In the genomic region with DNA sequence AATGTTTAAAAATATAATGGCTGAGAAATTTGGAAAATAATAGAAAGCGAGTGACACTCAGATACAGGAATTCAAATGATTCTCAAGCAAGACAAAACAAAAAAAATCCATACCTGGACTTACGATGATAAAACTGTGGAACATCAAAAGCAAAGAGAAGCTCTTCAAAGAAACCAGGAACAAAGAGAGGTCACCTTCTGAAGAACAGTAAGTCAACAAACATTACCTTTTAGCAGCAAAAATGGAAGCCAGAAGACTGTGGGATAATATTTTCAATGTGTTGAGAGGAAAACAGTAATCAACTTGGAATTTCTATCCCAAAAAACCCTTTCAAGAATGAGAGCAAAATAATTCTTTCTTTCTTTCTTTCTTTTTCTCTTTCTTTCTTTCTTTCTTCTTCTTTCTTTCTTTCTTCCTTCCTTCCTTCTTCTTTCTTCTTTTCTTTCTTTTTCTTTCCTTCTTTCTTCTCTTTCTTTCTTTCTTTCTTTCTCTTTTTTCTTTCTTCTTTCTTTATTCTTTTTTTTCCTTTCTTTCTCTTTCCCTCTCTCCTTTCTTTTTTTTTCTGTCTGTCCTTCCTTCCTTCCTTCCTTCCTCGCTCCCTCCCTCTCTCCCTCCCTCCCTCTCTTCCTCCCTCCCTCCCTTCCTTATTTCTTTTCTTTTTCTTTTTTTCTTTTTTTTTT, we compare ENCODE assay signal across 38 cellular contexts. TPM values are rescaled to one million over a fixed set of nuclear protein-coding genes. Genes with fewer than 3 reads are reported as not detected.
"Had no signal": no experiment of that assay in that cellular context is flagged by ENCODE, and none has a peak within 500 bp of the region (broad histone marks: within the 10 kb centered on the region; RNA-seq: fewer than 3 reads in every experiment).

No MANE protein-coding gene starts in this region.

- FAIRE-seq: TTC549 had no signal

- H3K27me3 ChIP-seq: ascending aorta, body of pancreas, breast epithelium, SJCRH30 had no signal

- ATAC-seq: activated CD4-positive, alpha-beta T cell treated with anti-CD3 and anti-CD28 coated beads for 36 hours; activated CD4-positive, CD25-positive, alpha-beta regulatory T cell treated with anti-CD3 and anti-CD28 coated beads, Interleukin-2, amount 50 U/mL, for 24 hours; activated CD8-positive, alpha-beta T cell treated with anti-CD3 and anti-CD28 coated beads, Interleukin-2, amount 10 ng/mL, durations not matched to agents 7 days and 5 days; body of pancreas; Panc1 had no signal

- DNase-seq: activated CD4-positive, alpha-beta T cell treated with anti-CD3 and anti-CD28 coated beads for 36 hours; activated CD4-positive, alpha-beta T cell treated with anti-CD3 and anti-CD28 coated beads, Interleukin-2, amount 10 ng/mL, durations not matched to agents 7 days and 5 days; activated CD4-positive, alpha-beta T cell treated with anti-CD3 and anti-CD28 coated beads, Interleukin-2, amount 50 U/mL, for 48 hours; activated CD8-positive, alpha-beta T cell treated with anti-CD3 and anti-CD28 coated beads, Interleukin-2, amount 10 ng/mL, durations not matched to agents 7 days and 5 days; activated gamma-delta T cell; activated naive CD4-positive, alpha-beta T cell treated with Interleukin-2 at 50 U/mL for 16 hours; activated naive CD8-positive, alpha-beta T cell treated with anti-CD3 and anti-CD28 coated beads, Interleukin-2, amount 10 ng/mL, durations not matched to agents 7 days and 5 days; activated T-cell treated with anti-CD3 and anti-CD28 coated beads, Interleukin-2, amount 50 U/mL, for 24 hours; amygdala; body of pancreas; Karpas-422; NCI-H1105; NCI-H1417 treated with DMSO at 0.1 percent for 48 hours; NCI-H187 treated with DMSO at 0.1 percent for 48 hours; NCI-H2081; NCI-H2171 treated with DMSO at 0.1 percent for 48 hours; NCI-H226; NCI-H446 treated with DMSO at 0.1 percent for 48 hours; NCI-H524; NCI-H69; NCI-H82; SHP77; SJCRH30; SW 1271; T1000 had no signal

- H3K4me1 ChIP-seq: ascending aorta, body of pancreas, breast epithelium had no signal

- H3K9me3 ChIP-seq: ascending aorta, body of pancreas, breast epithelium had no signal

- H3K4me3 Mint-ChIP-seq: activated CD4-positive, alpha-beta T cell treated with anti-CD3 and anti-CD28 coated beads for 36 hours; activated CD4-positive, alpha-beta T cell treated with anti-CD3 and anti-CD28 coated beads, Interleukin-2, amount 10 ng/mL, durations not matched to agents 7 days and 5 days; activated CD8-positive, alpha-beta T cell treated with anti-CD3 and anti-CD28 coated beads, Interleukin-2, amount 10 ng/mL, durations not matched to agents 7 days and 5 days; activated naive CD4-positive, alpha-beta T cell treated with anti-CD3 and anti-CD28 coated beads, Interleukin-2, amount 50 U/mL, for 24 hours; activated naive CD8-positive, alpha-beta T cell treated with anti-CD3 and anti-CD28 coated beads, Interleukin-2, amount 10 ng/mL, durations not matched to agents 7 days and 5 days; activated T-cell treated with anti-CD3 and anti-CD28 coated beads, Interleukin-2, amount 50 U/mL, for 24 hours had no signal

- H3K36me3 ChIP-seq: ascending aorta, breast epithelium, SJCRH30 had no signal

- H3K27ac ChIP-seq: ascending aorta, body of pancreas, breast epithelium, SJCRH30 had no signal

- H3K4me3 ChIP-seq: ascending aorta, body of pancreas, breast epithelium, SJCRH30 had no signal

- H3K36me3 Mint-ChIP-seq: activated naive CD4-positive, alpha-beta T cell treated with anti-CD3 and anti-CD28 coated beads, Interleukin-2, amount 50 U/mL, for 24 hours; activated naive CD8-positive, alpha-beta T cell treated with anti-CD3 and anti-CD28 coated beads, Interleukin-2, amount 10 ng/mL, durations not matched to agents 7 days and 5 days had no signal

- H3K9me3 Mint-ChIP-seq: activated naive CD4-positive, alpha-beta T cell treated with anti-CD3 and anti-CD28 coated beads, Interleukin-2, amount 50 U/mL, for 24 hours; activated T-cell treated with anti-CD3 and anti-CD28 coated beads, Interleukin-2, amount 50 U/mL, for 24 hours; activated T-helper 2 cell treated with anti-CD3 and anti-CD28 coated beads, Interferon-gamma antibody, Interleukin-2, Interleukin-4, amounts not matched to agents 10 μg/mL and 5 μg/mL and 100 μg/mL, durations not matched to agents 14 hours and 24 hours and 36 hours had no signal

- H3K27ac Mint-ChIP-seq: activated CD4-positive, alpha-beta T cell treated with anti-CD3 and anti-CD28 coated beads for 36 hours; activated CD4-positive, alpha-beta T cell treated with anti-CD3 and anti-CD28 coated beads, Interleukin-2, amount 10 ng/mL, durations not matched to agents 7 days and 5 days; activated CD8-positive, alpha-beta T cell treated with anti-CD3 and anti-CD28 coated beads, Interleukin-2, amount 10 ng/mL, durations not matched to agents 7 days and 5 days; activated naive CD4-positive, alpha-beta T cell treated with anti-CD3 and anti-CD28 coated beads, Interleukin-2, amount 50 U/mL, for 24 hours; activated naive CD8-positive, alpha-beta T cell treated with anti-CD3 and anti-CD28 coated beads, Interleukin-2, amount 10 ng/mL, durations not matched to agents 7 days and 5 days; activated T-cell treated with anti-CD3 and anti-CD28 coated beads, Interleukin-2, amount 50 U/mL, for 24 hours; activated T-helper 2 cell treated with anti-CD3 and anti-CD28 coated beads, Interferon-gamma antibody, Interleukin-2, Interleukin-4, amounts not matched to agents 10 μg/mL and 5 μg/mL and 100 μg/mL, durations not matched to agents 14 hours and 24 hours and 36 hours had no signal

- H3K4me1 Mint-ChIP-seq: activated CD4-positive, alpha-beta T cell treated with anti-CD3 and anti-CD28 coated beads for 36 hours; activated CD4-positive, alpha-beta T cell treated with anti-CD3 and anti-CD28 coated beads, Interleukin-2, amount 10 ng/mL, durations not matched to agents 7 days and 5 days; activated naive CD4-positive, alpha-beta T cell treated with anti-CD3 and anti-CD28 coated beads, Interleukin-2, amount 50 U/mL, for 24 hours; activated naive CD8-positive, alpha-beta T cell treated with anti-CD3 and anti-CD28 coated beads, Interleukin-2, amount 10 ng/mL, durations not matched to agents 7 days and 5 days had no signal

- H3K27me3 Mint-ChIP-seq: activated naive CD4-positive, alpha-beta T cell treated with anti-CD3 and anti-CD28 coated beads, Interleukin-2, amount 50 U/mL, for 24 hours; activated naive CD8-positive, alpha-beta T cell treated with anti-CD3 and anti-CD28 coated beads, Interleukin-2, amount 10 ng/mL, durations not matched to agents 7 days and 5 days; activated T-cell treated with anti-CD3 and anti-CD28 coated beads, Interleukin-2, amount 50 U/mL, for 24 hours had no signal

RNA-seq across cellular contexts. Expression of gene CPA5, which starts 1.8 kb away (rescaled TPM):
- total RNA-seq: activated CD4-positive, alpha-beta T cell treated with anti-CD3 and anti-CD28 coated beads, Interleukin-2, amount 10 ng/mL, durations not matched to agents 7 days and 5 days; ascending aorta; body of pancreas; breast epithelium; cardiac septum; cerebellum had no signal

RNA-seq across cellular contexts. Expression of gene CPA1, which starts 37.5 kb away (rescaled TPM):
- total RNA-seq: activated CD4-positive, alpha-beta T cell treated with anti-CD3 and anti-CD28 coated beads for 36 hours; activated CD4-positive, alpha-beta T cell treated with anti-CD3 and anti-CD28 coated beads, Interleukin-2, amount 10 ng/mL, durations not matched to agents 7 days and 5 days; activated CD8-positive, alpha-beta T cell treated with anti-CD3 and anti-CD28 coated beads, Interleukin-2, amount 10 ng/mL, durations not matched to agents 7 days and 5 days; activated naive CD8-positive, alpha-beta T cell treated with anti-CD3 and anti-CD28 coated beads, Interleukin-2, amount 10 ng/mL, durations not matched to agents 7 days and 5 days; activated T-helper 2 cell treated with anti-CD3 and anti-CD28 coated beads, Interferon-gamma antibody, Interleukin-2, Interleukin-4, amounts not matched to agents 10 μg/mL and 5 μg/mL and 100 μg/mL, durations not matched to agents 14 hours and 24 hours and 36 hours; ascending aorta; cardiac septum; cerebellum; MCF 10A; RPMI7951; T-helper 1 cell treated with Interleukin-12 subunit alpha and Interleukin-12 subunit beta and Interleukin-4 antibody, amounts not matched to agents 30 ng/mL and 1 ng/mL, for 36 hours; T-helper 2 cell treated with Interferon-gamma antibody and Interleukin-4, amounts not matched to agents 100 ng/mL and 5 ng/mL, for 36 hours had no signal

RNA-seq across cellular contexts. Expression of gene CPA4, which starts 49.9 kb away (rescaled TPM):
- total RNA-seq: activated CD4-positive, alpha-beta T cell treated with anti-CD3 and anti-CD28 coated beads for 36 hours; activated CD4-positive, alpha-beta T cell treated with anti-CD3 and anti-CD28 coated beads, Interleukin-2, amount 10 ng/mL, durations not matched to agents 7 days and 5 days; activated CD8-positive, alpha-beta T cell treated with anti-CD3 and anti-CD28 coated beads, Interleukin-2, amount 10 ng/mL, durations not matched to agents 7 days and 5 days; activated naive CD8-positive, alpha-beta T cell treated with anti-CD3 and anti-CD28 coated beads, Interleukin-2, amount 10 ng/mL, durations not matched to agents 7 days and 5 days; activated T-helper 2 cell treated with anti-CD3 and anti-CD28 coated beads, Interferon-gamma antibody, Interleukin-2, Interleukin-4, amounts not matched to agents 10 μg/mL and 5 μg/mL and 100 μg/mL, durations not matched to agents 14 hours and 24 hours and 36 hours; ascending aorta; T-helper 1 cell treated with Interleukin-12 subunit alpha and Interleukin-12 subunit beta and Interleukin-4 antibody, amounts not matched to agents 30 ng/mL and 1 ng/mL, for 36 hours; T-helper 2 cell treated with Interferon-gamma antibody and Interleukin-4, amounts not matched to agents 100 ng/mL and 5 ng/mL, for 36 hours had no signal
